Comparison of ENCODE assay signal across 19 cellular contexts in the genomic region with DNA sequence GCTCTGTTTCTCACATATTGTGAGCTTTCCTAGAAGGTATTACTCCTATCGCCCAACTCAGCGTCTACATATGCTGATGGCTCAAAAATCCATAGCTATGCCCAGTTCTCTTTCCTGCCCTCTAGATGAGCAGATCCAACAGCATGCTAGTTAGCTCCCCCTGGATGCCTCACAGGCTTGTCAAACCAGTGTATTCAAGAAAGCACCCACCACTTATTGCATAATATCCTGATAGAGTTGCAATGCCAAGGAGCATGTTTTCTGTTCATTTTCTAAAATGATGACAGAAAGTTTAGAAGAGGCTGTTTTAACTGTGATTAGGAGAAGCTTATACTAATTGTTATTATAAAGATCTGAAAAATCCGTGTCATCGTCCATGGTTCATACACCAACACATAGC. TPM values are rescaled to one million over a fixed set of nuclear protein-coding genes. Genes with fewer than 3 reads are reported as not detected.
DNase-seq lines count a peak whose midpoint lies in the region; ATAC-seq and TF ChIP-seq lines count a peak whose summit lies in the region.
"Had no signal": no experiment of that assay in that cellular context is flagged by ENCODE, and none has a peak within 500 bp of the region (broad histone marks: within the 10 kb centered on the region; RNA-seq: fewer than 3 reads in every experiment).

No MANE protein-coding gene starts in this region.

- no peak overlapping the region for H3K4me3 Mint-ChIP-seq in progenitor cell of endocrine pancreas (ENCODE audit: low read depth)

- H3K4me3 ChIP-seq in cardiac fibroblast (replicated peaks in 1 of 2; ENCODE audit: low read depth in 2 of 2, low read length in 2 of 2) (no peak overlapping the region), HAP-1 (no peak overlapping the region)
- H3K4me3 ChIP-seq: lower lobe of right lung, SJSA1 had no signal

- peaks cover 16% of the 10 kb centered on the region for H3K4me1 Mint-ChIP-seq in progenitor cell of endocrine pancreas (ENCODE audit: low read depth)

- no peaks in the 10 kb centered on the region for H3K9me3 ChIP-seq in HAP-1
- H3K9me3 ChIP-seq: lower lobe of right lung, neutrophil, SJSA1 had no signal

- TF ChIP-seq CTCF in cardiac fibroblast (IDR thresholded peaks at IDR 0.05; ENCODE audit: low read depth, low read length) (no peak), progenitor cell of endocrine pancreas (IDR thresholded peaks at IDR 0.05; ENCODE audit: unreplicated experiment) (no peak)

- peaks cover 3% of the 10 kb centered on the region for H3K27me3 Mint-ChIP-seq in progenitor cell of endocrine pancreas
- H3K27me3 Mint-ChIP-seq: stimulated activated memory B cell treated with anti-CD40 and anti-IgM and Interleukin-4, amounts not matched to agents 10 μg/mL and 1 μg/mL and 100 μg/mL, for 72 hours had no signal

- no peaks in the 10 kb centered on the region for H3K9me3 Mint-ChIP-seq in progenitor cell of endocrine pancreas (ENCODE audit: low read depth)
- H3K9me3 Mint-ChIP-seq: stimulated activated memory B cell treated with anti-CD40 and anti-IgM and Interleukin-4, amounts not matched to agents 10 μg/mL and 1 μg/mL and 100 μg/mL, for 72 hours had no signal

- no peaks in the 10 kb centered on the region for H3K36me3 Mint-ChIP-seq in progenitor cell of endocrine pancreas (ENCODE audit: insufficient read depth)
- H3K36me3 Mint-ChIP-seq: stimulated activated memory B cell treated with anti-CD40 and anti-IgM and Interleukin-4, amounts not matched to agents 10 μg/mL and 1 μg/mL and 100 μg/mL, for 72 hours had no signal

- no peaks in the 10 kb centered on the region for H3K27me3 ChIP-seq in HAP-1 (ENCODE audit: low read depth)
- H3K27me3 ChIP-seq: neutrophil, SJSA1 had no signal

- in situ Hi-C loops in HAP-1 (cut with MboI; ENCODE audit: low sequenced_read_pairs): loop anchor here (25.0 kb wide), 1 partner anchor 386 kb away; no protein-coding TSS in a partner anchor

- peak overlapping the region; percentile 2 for H3K27ac Mint-ChIP-seq in progenitor cell of endocrine pancreas
- H3K27ac Mint-ChIP-seq: stimulated activated memory B cell treated with anti-CD40 and anti-IgM and Interleukin-4, amounts not matched to agents 10 μg/mL and 1 μg/mL and 100 μg/mL, for 72 hours had no signal

- DNase-seq in NOMO-1 (lab: John Stamatoyannopoulos, UW; ENCODE audit: unreplicated experiment in 2 of 2) (peak; percentile 6 to 12), NOMO-1 treated with dmso at 0.1 percent for 144 hours (lab: John Stamatoyannopoulos, UW; ENCODE audit: unreplicated experiment) (no peak), NCI-H69 (lab: John Stamatoyannopoulos, UW) (peak; percentile 23), cardiac fibroblast (ENCODE audit: low read depth in 2 of 2) (peak; percentile 51 to 70), progenitor cell of endocrine pancreas (ENCODE audit: low spot score, unreplicated experiment) (no peak), HAP-1 (ENCODE audit: low spot score in 2 of 2) (no peak), ecto neural progenitor cell (ENCODE audit: low spot score) (no peak)
- DNase-seq: activated CD8-positive, alpha-beta memory T cell treated with anti-CD3 and anti-CD28 coated beads for 24 hours; activated effector memory CD4-positive, alpha-beta T cell treated with Interleukin-2 at 50 U/mL for 16 hours; aorta; GOT3; KBM-7; lower lobe of right lung; NCI-H187 treated with DMSO at 0.1 percent for 48 hours; NCI-H774 had no signal

- no peaks in the 10 kb centered on the region for H3K36me3 ChIP-seq in HAP-1 (replicated peaks)
- H3K36me3 ChIP-seq: lower lobe of right lung, neutrophil, SJSA1 had no signal

- no peak for ATAC-seq in HG03571 (IDR thresholded peaks at IDR 0.05; ENCODE audit: unreplicated experiment)
- ATAC-seq: lower lobe of right lung; stimulated activated memory B cell treated with anti-CD40 and anti-IgM and Interleukin-4, amounts not matched to agents 10 μg/mL and 1 μg/mL and 100 μg/mL, for 72 hours had no signal

- peaks cover 12% of the 10 kb centered on the region for H3K4me1 ChIP-seq in HAP-1
- H3K4me1 ChIP-seq: SJSA1 had no signal

RNA-seq across cellular contexts. Expression of gene PACRGL, which starts 1.9 kb away (rescaled TPM):
- 32.8 and 37.6 TPM in 2 replicates for total RNA-seq in progenitor cell of endocrine pancreas

Comparison
In these comparisons a context has a peak if more than half of its experiments do, and no peak if none do; other contexts are left out.
1. DNase-seq: peak in NOMO-1 (2 of 2), NCI-H69 (single experiment) and cardiac fibroblast (2 of 2); none in NOMO-1 treated with dmso at 0.1 percent for 144 hours (single experiment), progenitor cell of endocrine pancreas (single experiment), HAP-1 (0 of 2) and ecto neural progenitor cell (single experiment).